In the genomic region with DNA sequence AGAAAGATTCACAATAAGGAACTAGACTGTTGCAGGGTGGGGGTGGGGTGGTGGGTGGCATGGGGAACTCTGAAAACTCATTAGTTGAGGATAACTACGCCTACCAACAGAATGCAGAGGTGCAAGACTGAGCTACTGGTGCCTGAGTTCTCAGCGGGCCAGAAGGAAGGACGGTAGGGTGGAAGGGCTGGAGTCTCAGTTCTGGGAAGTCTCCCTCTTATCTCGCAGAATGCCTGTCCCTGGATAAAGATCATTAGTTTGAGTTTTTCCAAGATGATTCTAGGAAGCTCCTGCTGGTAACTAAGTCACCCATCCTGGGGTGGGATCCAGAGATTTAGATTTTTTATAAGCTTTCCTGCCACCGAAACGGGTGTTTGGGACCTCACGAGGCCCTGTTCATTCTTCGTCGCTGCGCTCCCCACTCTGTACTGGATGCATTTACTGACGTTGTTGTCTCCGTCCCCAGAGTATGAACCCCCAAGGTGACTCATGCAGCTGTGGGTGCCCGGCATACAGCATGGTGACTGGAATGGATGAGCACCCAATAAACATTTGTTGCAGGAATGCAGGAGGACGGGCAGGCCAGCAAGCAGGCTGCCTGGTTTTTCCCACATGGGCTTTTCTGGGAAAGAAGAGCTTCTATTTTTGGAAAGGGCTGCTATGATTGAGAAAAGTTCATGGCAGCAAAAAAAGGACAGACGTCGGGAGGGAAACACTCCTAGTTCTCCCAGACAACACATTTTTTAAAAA, we compare ENCODE assay signal across 13 cellular contexts. TPM values are rescaled to one million over a fixed set of nuclear protein-coding genes. Genes with fewer than 3 reads are reported as not detected.
A peak's percentile ranks its signal among the peaks of the same experiment; 100 is the strongest.
DNase-seq lines count a peak whose midpoint lies in the region; ATAC-seq, FAIRE-seq and TF ChIP-seq lines count a peak whose summit lies in the region.
"Had no signal": no experiment of that assay in that cellular context is flagged by ENCODE, and none has a peak within 500 bp of the region (broad histone marks: within the 10 kb centered on the region; RNA-seq: fewer than 3 reads in every experiment).

No MANE protein-coding gene starts in this region.

- peaks cover 18% of the 10 kb centered on the region for H3K27me3 Mint-ChIP-seq in astrocyte (ENCODE audit: low read depth, unreplicated experiment)

- FAIRE-seq in astrocyte (lab: Jason Lieb, UNC), result peak; percentile 52

- peaks cover 6% of the 10 kb centered on the region for H3K9me3 Mint-ChIP-seq in astrocyte (ENCODE audit: unreplicated experiment)
- H3K9me3 Mint-ChIP-seq: effector memory CD8-positive, alpha-beta T cell; memory B cell had no signal

- TF ChIP-seq CTCF in astrocyte (IDR thresholded peaks at IDR 0.05; ENCODE audit: insufficient read depth, low read depth, low read length), result no peak

- H3K4me2 ChIP-seq in astrocyte (ENCODE audit: low read length), result peak overlapping the region; percentile 76

- H3K36me3 ChIP-seq in astrocyte (ENCODE audit: insufficient read depth, low read length), result no peaks in the 10 kb centered on the region
- H3K36me3 ChIP-seq in stomach smooth muscle (ENCODE audit: control insufficient read depth in 2 of 2, insufficient read depth in 2 of 2, low read length in 2 of 2), result no peaks in the 10 kb centered on the region

- no peak overlapping the region for H3K27ac Mint-ChIP-seq in astrocyte (ENCODE audit: unreplicated experiment)
- H3K27ac Mint-ChIP-seq: activated CD8-positive, alpha-beta memory T cell treated with anti-CD3 and anti-CD28 coated beads, Interleukin-2, amount 10 ng/mL, durations not matched to agents 7 days and 5 days; effector memory CD8-positive, alpha-beta T cell; memory B cell had no signal

- H3K79me2 ChIP-seq in astrocyte (ENCODE audit: insufficient read depth, low read length), result no peaks in the 10 kb centered on the region

- H3K4me3 ChIP-seq in astrocyte (ENCODE audit: insufficient read depth, low read depth, low read length) (peak overlapping the region; percentile 29), stomach smooth muscle (ENCODE audit: low read length in 2 of 2) (peak overlapping the region; percentile 63 to 79)

- H3K9me3 ChIP-seq in astrocyte (ENCODE audit: insufficient read depth, low read depth, low read length) (no peaks in the 10 kb centered on the region), stomach smooth muscle (ENCODE audit: control insufficient read depth in 2 of 2, low read length in 2 of 2) (no peaks in the 10 kb centered on the region)

- peak overlapping the region; percentile 37 for H2AFZ ChIP-seq in astrocyte (ENCODE audit: low read depth, low read length)

- H3K27ac ChIP-seq in astrocyte (ENCODE audit: low read depth, low read length) (peak overlapping the region; percentile 43), stomach smooth muscle (ENCODE audit: low read length) (peak overlapping the region; percentile 85)

- peaks cover 21% of the 10 kb centered on the region for H3K4me1 Mint-ChIP-seq in astrocyte (ENCODE audit: low read depth, unreplicated experiment)
- H3K4me1 Mint-ChIP-seq: activated CD8-positive, alpha-beta memory T cell treated with anti-CD3 and anti-CD28 coated beads, Interleukin-2, amount 10 ng/mL, durations not matched to agents 7 days and 5 days; memory B cell had no signal

- peak; percentile 63 for DNase-seq in ELR (ENCODE audit: low read depth)
- peak; percentile 81 for DNase-seq in astrocyte (ENCODE audit: low read depth)
- DNase-seq in kidney tubule cell (ENCODE audit: low spot score), result peak; percentile 36
- no peak for DNase-seq in NCI-H2227 (lab: John Stamatoyannopoulos, UW; ENCODE audit: unreplicated experiment)
- no peak for DNase-seq in DMS 273 treated with DMSO at 0.1 percent for 48 hours (lab: John Stamatoyannopoulos, UW)
- DNase-seq: activated CD8-positive, alpha-beta memory T cell treated with anti-CD3 and anti-CD28 coated beads, Interleukin-2, amount 10 ng/mL, durations not matched to agents 7 days and 5 days; effector memory CD8-positive, alpha-beta T cell; NCI-H1092 treated with DMSO at 0.1 percent for 48 hours; SHP77 had no signal

- ATAC-seq in HG03460 (IDR thresholded peaks at IDR 0.05; ENCODE audit: unreplicated experiment) (no peak), GM19395 (IDR thresholded peaks at IDR 0.05; ENCODE audit: unreplicated experiment) (no peak)
- ATAC-seq: activated CD8-positive, alpha-beta memory T cell treated with anti-CD3 and anti-CD28 coated beads, Interleukin-2, amount 10 ng/mL, durations not matched to agents 7 days and 5 days; effector memory CD8-positive, alpha-beta T cell had no signal

- no peaks in the 10 kb centered on the region for H4K20me1 ChIP-seq in astrocyte (ENCODE audit: insufficient read depth, low read length)

- no peak overlapping the region for H3K4me3 Mint-ChIP-seq in astrocyte (ENCODE audit: unreplicated experiment)
- H3K4me3 Mint-ChIP-seq: activated CD8-positive, alpha-beta memory T cell treated with anti-CD3 and anti-CD28 coated beads, Interleukin-2, amount 10 ng/mL, durations not matched to agents 7 days and 5 days; effector memory CD8-positive, alpha-beta T cell; memory B cell had no signal

- H3K27me3 ChIP-seq in astrocyte (ENCODE audit: insufficient read depth, low read length) (peaks cover 12% of the 10 kb centered on the region), stomach smooth muscle (ENCODE audit: control insufficient read depth in 1 of 2, insufficient read depth in 2 of 2, low read length in 2 of 2) (no peaks in the 10 kb centered on the region)

- H3K9ac ChIP-seq in astrocyte (ENCODE audit: low read length) (peak overlapping the region; percentile 65), stomach smooth muscle (ENCODE audit: low read length in 2 of 2) (peak overlapping the region in 1 of 2 donors; percentile 83)

- H3K36me3 Mint-ChIP-seq in astrocyte (ENCODE audit: low read depth, unreplicated experiment), result peaks cover 3% of the 10 kb centered on the region
- H3K36me3 Mint-ChIP-seq: activated CD8-positive, alpha-beta memory T cell treated with anti-CD3 and anti-CD28 coated beads, Interleukin-2, amount 10 ng/mL, durations not matched to agents 7 days and 5 days; memory B cell had no signal

- peaks cover 19% of the 10 kb centered on the region for H3K4me1 ChIP-seq in astrocyte (ENCODE audit: insufficient read depth, low read length)
- peaks cover 31% of the 10 kb centered on the region for H3K4me1 ChIP-seq in stomach smooth muscle (ENCODE audit: control insufficient read depth, insufficient read depth, low read length)

RNA-seq across cellular contexts. Expression of a gene that starts 1.1 kb away (rescaled TPM):
- 8.6 and 12.0 TPM in 2 replicates for total RNA-seq in astrocyte
- total RNA-seq: activated CD8-positive, alpha-beta memory T cell treated with anti-CD3 and anti-CD28 coated beads, Interleukin-2, amount 10 ng/mL, durations not matched to agents 7 days and 5 days had no signal

Comparison
In these comparisons a context has a peak if more than half of its experiments do, and no peak if none do; other contexts are left out.
1. DNase-seq: peak in ELR (single experiment), astrocyte (single experiment) and kidney tubule cell (single experiment); none in NCI-H2227 (single experiment) and DMS 273 treated with DMSO at 0.1 percent for 48 hours (single experiment).